Comparison of ENCODE assay signal across 8 cellular contexts in genomic region chr16:73172621-73173312, GRCh38.
DNase-seq lines count a peak whose midpoint lies in the region; ATAC-seq and TF ChIP-seq lines count a peak whose summit lies in the region.

No MANE protein-coding gene starts in this region.

- ATAC-seq in HG03378 (IDR thresholded peaks at IDR 0.05; ENCODE audit: unreplicated experiment) (no peak), HG03025 (IDR thresholded peaks at IDR 0.05; ENCODE audit: low FRiP score, unreplicated experiment) (no peak)

- DNase-seq in GOT3 (lab: John Stamatoyannopoulos, UW) (peak; percentile 26), fibroblast of peridontal ligament (ENCODE audit: extremely low read depth) (peak; percentile 99), pons (ENCODE audit: low spot score) (peak; percentile 73), middle frontal gyrus (ENCODE audit: extremely low spot score, low spot score) (no peak)
- DNase-seq in stimulated activated CD4-positive, alpha-beta T cell treated with anti-CD3 and anti-CD28 coated beads, Interleukin-12 subunit alpha, Interleukin-12 subunit beta, amount 100 ng/mL, for 4 hours = no peak

TF ChIP-seq in PFSK-1, 5 proteins besides CTCF, POLR2A, EP300 and RAD21:
- TF ChIP-seq TAF1 (IDR thresholded peaks at IDR 0.05; ENCODE audit: borderline replicate concordance, insufficient read depth, low read length) = no peak
- TF ChIP-seq POLR2AphosphoS5 (IDR thresholded peaks at IDR 0.05; ENCODE audit: low read depth, low read length) = peak; percentile 63
- TF ChIP-seq REST (IDR thresholded peaks at IDR 0.05; ENCODE audit: insufficient read depth in 1 of 2, low read depth in 2 of 2, low read length in 2 of 2) = 0 out of 4 replicates have a peak, but pooled peaks of 1 of the 2 experiments have one; percentile 63
- TF ChIP-seq SIN3A (IDR thresholded peaks at IDR 0.05; ENCODE audit: borderline replicate concordance, insufficient read depth, low read length) = peak; percentile 74; the same call in 1 of the 2 replicates
- no peak for TF ChIP-seq FOXP2 (optimal IDR thresholded peaks at IDR 0.05; ENCODE audit: borderline replicate concordance, extremely low read depth, extremely low read length, insufficient read depth)

Comparison
In these comparisons a context has a peak if more than half of its experiments do, and no peak if none do; other contexts are left out.
1. DNase-seq: peak in GOT3 (single experiment), fibroblast of peridontal ligament (single experiment) and pons (single experiment); none in stimulated activated CD4-positive, alpha-beta T cell treated with anti-CD3 and anti-CD28 coated beads, Interleukin-12 subunit alpha, Interleukin-12 subunit beta, amount 100 ng/mL, for 4 hours (single experiment) and middle frontal gyrus (single experiment).